ENCODE assay signal across 8 cellular contexts in genomic region chr10:27153855-27154198, GRCh38. TPM values are rescaled to one million over a fixed set of nuclear protein-coding genes. Genes with fewer than 3 reads are reported as not detected.
DNase-seq lines count a peak whose midpoint lies in the region; ATAC-seq, FAIRE-seq and TF ChIP-seq lines count a peak whose summit lies in the region.

No MANE protein-coding gene starts in this region.

- H3K4me2 ChIP-seq in endothelial cell of umbilical vein (ENCODE audit: insufficient read depth, low read length) = peak overlapping the region; percentile 87

- H2AFZ ChIP-seq in endothelial cell of umbilical vein (ENCODE audit: low read depth, low read length) = peak overlapping the region; percentile 61

- H3K27me3 ChIP-seq in RWPE2 (ENCODE audit: insufficient read depth, poor library complexity, severe bottlenecking) (no peaks in the 10 kb centered on the region), endothelial cell of umbilical vein (ENCODE audit: control insufficient read depth in 2 of 2, insufficient read depth in 2 of 2, low read length in 2 of 2) (no peaks in the 10 kb centered on the region)

- ATAC-seq in HG02840 (IDR thresholded peaks at IDR 0.05; ENCODE audit: low FRiP score, unreplicated experiment) (peak; percentile 5), RWPE2 (ENCODE audit: low read depth) (peak; percentile 20), naive B cell (ENCODE audit: low read depth in 2 of 2) (peak; percentile 0 to 1)

- H4K20me1 ChIP-seq in endothelial cell of umbilical vein (replicated peaks; ENCODE audit: control insufficient read depth, extremely low read depth, insufficient read depth, low read length) = peaks cover 2% of the 10 kb centered on the region

- peaks cover 32% of the 10 kb centered on the region for H3K36me3 ChIP-seq in RWPE2 (ENCODE audit: low read depth)
- no peaks in the 10 kb centered on the region for H3K36me3 ChIP-seq in endothelial cell of umbilical vein (ENCODE audit: control insufficient read depth in 2 of 2, extremely low read depth in 1 of 2, insufficient read depth in 2 of 2, low read length in 2 of 2)

- H3K9ac ChIP-seq in endothelial cell of umbilical vein (replicated peaks; ENCODE audit: extremely low read depth, insufficient read depth, low read length) = peak overlapping the region; percentile 98

- peaks cover 57% of the 10 kb centered on the region for H3K4me1 Mint-ChIP-seq in activated naive CD4-positive, alpha-beta T cell treated with anti-CD3 and anti-CD28 coated beads, Interleukin-2, amount 10 ng/mL, durations not matched to agents 7 days and 5 days
- H3K4me1 Mint-ChIP-seq in naive B cell = peaks cover 36 to 59% (median 55%) of the 10 kb centered on the region in 3 donors

- POLR2A ChIA-PET in endothelial cell of umbilical vein (lab: Charles Lee) = interaction anchor here (0.5 to 1.4 kb wide), 5 partner anchors 18 to 1754 kb away, joined by 4 to 6 read pairs (median 5); no protein-coding TSS in a partner anchor

- H3K27ac ChIP-seq in RWPE2 (ENCODE audit: poor library complexity, severe bottlenecking) = peak overlapping the region; percentile 88
- H3K27ac ChIP-seq in endothelial cell of umbilical vein (ENCODE audit: insufficient read depth, low read depth, low read length) = peak overlapping the region; percentile 92

- no peak for TF ChIP-seq POLR2A in endothelial cell of umbilical vein (IDR thresholded peaks at IDR 0.05; ENCODE audit: low read depth, low read length)

- intact Hi-C loops in endothelial cell of umbilical vein (cut with micrococcal nuclease) = loop anchor here (1.0 kb wide), 1 partner anchor 54 kb away; the partner anchor contains the start of gene ANKRD26

- peak overlapping the region; percentile 100 for H3K27ac Mint-ChIP-seq in activated naive CD4-positive, alpha-beta T cell treated with anti-CD3 and anti-CD28 coated beads, Interleukin-2, amount 10 ng/mL, durations not matched to agents 7 days and 5 days
- H3K27ac Mint-ChIP-seq in naive B cell = peak overlapping the region; percentile 100

- CTCF ChIA-PET in activated naive CD4-positive, alpha-beta T cell treated with anti-CD3 and anti-CD28 coated beads, Interleukin-2, amount 10 ng/mL, durations not matched to agents 7 days and 5 days (lab: Charles Lee) = interaction anchor here (1.0 to 2.2 kb wide), 2 partner anchors 10 to 52 kb away, joined by 3 to 7 read pairs; no protein-coding TSS in a partner anchor
- CTCF ChIA-PET in endothelial cell of umbilical vein (lab: Charles Lee) = interaction anchor here (0.9 to 2.0 kb wide), 6 partner anchors 32 to 89 kb away, joined by 3 to 9 read pairs (median 4); no protein-coding TSS in a partner anchor

- H3K79me2 ChIP-seq in endothelial cell of umbilical vein (ENCODE audit: control insufficient read depth, insufficient read depth, low read length) = peaks cover 78% of the 10 kb centered on the region

- no peaks in the 10 kb centered on the region for H3K9me1 ChIP-seq in endothelial cell of umbilical vein (replicated peaks; ENCODE audit: control insufficient read depth, extremely low read depth, insufficient read depth, low read length)

- TF ChIP-seq CTCF in RWPE2 (IDR thresholded peaks at IDR 0.05; ENCODE audit: poor library complexity, severe bottlenecking) (no peak), endothelial cell of umbilical vein (IDR thresholded peaks at IDR 0.05; ENCODE audit: extremely low read depth in 1 of 2, insufficient read depth in 1 of 2, low read depth in 1 of 2, low read length in 2 of 2) (no peak)

- H3K4me1 ChIP-seq in RWPE2 (ENCODE audit: insufficient read depth, poor library complexity, severe bottlenecking) (peaks cover 11% of the 10 kb centered on the region), endothelial cell of umbilical vein (ENCODE audit: control insufficient read depth, extremely low read depth, insufficient read depth, low read length) (peaks cover 13% of the 10 kb centered on the region)

- DNase-seq in activated naive CD4-positive, alpha-beta T cell treated with anti-CD3 and anti-CD28 coated beads, Interleukin-2, amount 10 ng/mL, durations not matched to agents 7 days and 5 days = no peak
- DNase-seq in activated naive CD4-positive, alpha-beta T cell treated with Interleukin-2 at 50 U/mL for 16 hours = no peak
- DNase-seq in RWPE2 (ENCODE audit: low spot score) (no peak), endothelial cell of umbilical vein (ENCODE audit: low read depth, low spot score) (no peak), naive B cell (no peak), GOT3 (lab: John Stamatoyannopoulos, UW) (no peak), RCC 7860 (ENCODE audit: low spot score) (no peak)

- peak overlapping the region; percentile 89 for H3K4me3 Mint-ChIP-seq in activated naive CD4-positive, alpha-beta T cell treated with anti-CD3 and anti-CD28 coated beads, Interleukin-2, amount 10 ng/mL, durations not matched to agents 7 days and 5 days
- H3K4me3 Mint-ChIP-seq in naive B cell = peak overlapping the region; percentile 94 to 100 (median 100)

- H3K9me3 Mint-ChIP-seq in activated naive CD4-positive, alpha-beta T cell treated with anti-CD3 and anti-CD28 coated beads, Interleukin-2, amount 10 ng/mL, durations not matched to agents 7 days and 5 days = no peaks in the 10 kb centered on the region
- peaks cover 0 to 6% (median 0%) of the 10 kb centered on the region in 7 donors for H3K9me3 Mint-ChIP-seq in naive B cell

- H3K9me3 ChIP-seq in RWPE2 (ENCODE audit: severe bottlenecking) (no peaks in the 10 kb centered on the region), endothelial cell of umbilical vein (replicated peaks; ENCODE audit: control insufficient read depth, insufficient read depth, low read length) (no peaks in the 10 kb centered on the region)

- dilution Hi-C loops in endothelial cell of umbilical vein (cut with MboI; ENCODE audit: extremely low pct_ligation_motif_present, low sequenced_read_pairs) = no loop called here

- FAIRE-seq in endothelial cell of umbilical vein (lab: Jason Lieb, UNC) = no peak
- no peak for FAIRE-seq in RCC 7860 (lab: Jason Lieb, UNC)

- H3K4me3 ChIP-seq in RWPE2 (ENCODE audit: severe bottlenecking) (peak overlapping the region; percentile 78), endothelial cell of umbilical vein (replicated peaks in 1 of 3; ENCODE audit: insufficient read depth in 1 of 3, low read depth in 1 of 3, low read length in 3 of 3) (peak overlapping the region; percentile 66 to 84 (median 74))

- H3K27me3 Mint-ChIP-seq in activated naive CD4-positive, alpha-beta T cell treated with anti-CD3 and anti-CD28 coated beads, Interleukin-2, amount 10 ng/mL, durations not matched to agents 7 days and 5 days = no peaks in the 10 kb centered on the region
- no peaks in the 10 kb centered on the region for H3K27me3 Mint-ChIP-seq in naive B cell

- H3K36me3 Mint-ChIP-seq in activated naive CD4-positive, alpha-beta T cell treated with anti-CD3 and anti-CD28 coated beads, Interleukin-2, amount 10 ng/mL, durations not matched to agents 7 days and 5 days = peaks cover 41% of the 10 kb centered on the region
- peaks cover 8 to 13% of the 10 kb centered on the region in 2 donors for H3K36me3 Mint-ChIP-seq in naive B cell

- BruUV-seq in endothelial cell of umbilical vein (replicated peaks; lab: Mats Ljungman, UMichigan) = TSS peak; percentile 43

TF ChIP-seq in endothelial cell of umbilical vein, 7 proteins besides CTCF, POLR2A, EP300 and RAD21 (continues in another document):
- no peak for TF ChIP-seq EZH2 (IDR thresholded peaks at IDR 0.05; ENCODE audit: borderline replicate concordance, low read depth, low read length, severe bottlenecking)
- no peak for TF ChIP-seq GATA2 (IDR thresholded peaks at IDR 0.05; ENCODE audit: insufficient read depth, insufficient read length, low read depth, low read length)
- TF ChIP-seq MAX (IDR thresholded peaks at IDR 0.05; ENCODE audit: insufficient read depth, insufficient read length) = no peak
- no peak for TF ChIP-seq POLR2AphosphoS5 (IDR thresholded peaks at IDR 0.05; ENCODE audit: insufficient read depth, low read depth, low read length)
- no peak for TF ChIP-seq MYC (IDR thresholded peaks at IDR 0.05; ENCODE audit: low read depth, low read length)

RNA-seq across cellular contexts. Expression of gene YME1L1, which starts 0.4 kb away (rescaled TPM):
- total RNA-seq in endothelial cell of umbilical vein = 115 and 121 TPM in 2 replicates
- polyA plus RNA-seq in endothelial cell of umbilical vein = 19.9 and 28.7 TPM in 2 replicates
- polyA plus RNA-seq in endothelial cell of umbilical vein (2011; cell fraction: cytosol; rRNA removed) = 44.2 and 45.0 TPM in 2 replicates
- polyA plus RNA-seq in endothelial cell of umbilical vein (2011; cell fraction: nucleus; rRNA removed) = 28.8 and 35.9 TPM in 2 replicates
- 102 and 115 TPM in 2 replicates for polyA plus RNA-seq in endothelial cell of umbilical vein (2012)
- 45.5 and 46.2 TPM in 2 replicates for polyA minus RNA-seq in endothelial cell of umbilical vein
- 36.8 TPM for polyA minus RNA-seq in endothelial cell of umbilical vein (2011; cell fraction: cytosol; rRNA and poly(A)+ RNA removed)
- 40.9 and 51.3 TPM in 2 replicates for polyA minus RNA-seq in endothelial cell of umbilical vein (2011; cell fraction: nucleus; rRNA and poly(A)+ RNA removed)
- 100 to 1,000 TPM in 3 of 6 donors, 10 to 100 TPM in 3; 96.1 to 123 (median 103) TPM for polyA plus RNA-seq in naive B cell (ENCODE audit: low read depth in 6 of 6)

RNA-seq across cellular contexts. Expression of gene MASTL, which starts 1.3 kb away (rescaled TPM):
- total RNA-seq in endothelial cell of umbilical vein = 16.7 and 17.8 TPM in 2 replicates
- 4.0 and 5.4 TPM in 2 replicates for polyA plus RNA-seq in endothelial cell of umbilical vein
- 7.3 and 8.7 TPM in 2 replicates for polyA plus RNA-seq in endothelial cell of umbilical vein (2011; cell fraction: cytosol; rRNA removed)
- 9.1 and 12.8 TPM in 2 replicates for polyA plus RNA-seq in endothelial cell of umbilical vein (2011; cell fraction: nucleus; rRNA removed)
- 7.2 and 12.0 TPM in 2 replicates for polyA plus RNA-seq in endothelial cell of umbilical vein (2012)
- 6.2 and 7.0 TPM in 2 replicates for polyA minus RNA-seq in endothelial cell of umbilical vein
- polyA minus RNA-seq in endothelial cell of umbilical vein (2011; cell fraction: cytosol; rRNA and poly(A)+ RNA removed) = 9.6 TPM
- 5.4 and 7.9 TPM in 2 replicates for polyA minus RNA-seq in endothelial cell of umbilical vein (2011; cell fraction: nucleus; rRNA and poly(A)+ RNA removed)
- polyA plus RNA-seq in naive B cell (ENCODE audit: low read depth in 6 of 6) = 1 to 10 TPM in 5 of 6 donors, not detected in 1; 2.1 to 5.3 (median 4.5) TPM

RNA-seq across cellular contexts. Expression of gene ANKRD26, which starts 53.5 kb away (rescaled TPM):
- total RNA-seq in endothelial cell of umbilical vein = 7.2 and 9.5 TPM in 2 replicates
- polyA plus RNA-seq in endothelial cell of umbilical vein (0.54 and 1.0 TPM in 2 replicates), naive B cell (ENCODE audit: low read depth in 6 of 6) (1 to 10 TPM in 5 of 6 donors, under 1 TPM in 1; 0.68 to 3.9 (median 1.6) TPM)
- polyA plus RNA-seq in endothelial cell of umbilical vein (2011; cell fraction: cytosol; rRNA removed) = 1.4 and 1.7 TPM in 2 replicates
- 4.0 and 5.1 TPM in 2 replicates for polyA plus RNA-seq in endothelial cell of umbilical vein (2011; cell fraction: nucleus; rRNA removed)
- polyA plus RNA-seq in endothelial cell of umbilical vein (2012) = 5.9 and 7.4 TPM in 2 replicates
- 3.2 TPM in 2 replicates for polyA minus RNA-seq in endothelial cell of umbilical vein
- polyA minus RNA-seq in endothelial cell of umbilical vein (2011; cell fraction: cytosol; rRNA and poly(A)+ RNA removed) = 1.4 TPM
- 9.6 and 11.0 TPM in 2 replicates for polyA minus RNA-seq in endothelial cell of umbilical vein (2011; cell fraction: nucleus; rRNA and poly(A)+ RNA removed)
